8 cellular contexts compared by ENCODE assay signal in the genomic region with DNA sequence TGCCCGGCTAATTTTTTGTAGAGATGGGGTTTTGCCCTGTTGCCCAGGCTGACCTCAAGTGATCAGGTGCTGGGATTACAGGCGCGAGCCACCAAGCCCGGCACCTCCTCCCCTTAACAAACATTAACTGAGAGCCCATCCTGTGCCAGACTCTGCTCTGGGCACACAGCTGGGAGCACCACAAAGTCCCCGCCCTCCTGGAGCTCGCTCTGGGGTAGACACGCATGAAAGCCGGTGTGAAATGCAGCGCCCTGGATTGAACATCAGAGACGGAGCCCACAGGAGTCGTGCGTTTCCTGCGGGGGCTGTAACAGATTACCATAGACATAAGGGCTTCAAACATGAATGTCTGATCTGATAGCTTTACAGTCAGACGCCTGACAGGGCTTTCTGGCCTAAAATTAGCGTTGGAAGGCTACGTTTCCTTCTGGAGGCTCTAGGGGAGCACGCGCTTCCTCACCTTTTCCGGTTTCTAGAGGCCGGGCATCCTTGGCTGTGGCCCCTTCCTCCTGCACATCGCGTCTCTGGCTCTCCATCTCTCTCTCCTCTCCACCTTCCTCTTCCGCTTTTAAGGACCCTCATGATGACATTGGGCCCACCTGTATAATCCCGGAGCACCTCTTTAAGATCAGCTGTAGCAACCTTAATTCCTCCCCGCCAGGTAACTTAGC. TPM values are rescaled to one million over a fixed set of nuclear protein-coding genes. Genes with fewer than 3 reads are reported as not detected.
DNase-seq lines count a peak whose midpoint lies in the region; ATAC-seq, FAIRE-seq and TF ChIP-seq lines count a peak whose summit lies in the region.

No MANE protein-coding gene starts in this region.

- H3K9me3 ChIP-seq in CD8-positive, alpha-beta memory T cell (ENCODE audit: low read length): no peaks in the 10 kb centered on the region
- H3K9me3 ChIP-seq in endodermal cell (ENCODE audit: control insufficient read depth, low read length): peaks cover 5% of the 10 kb centered on the region
- H3K9me3 ChIP-seq in pancreas: no peaks in the 10 kb centered on the region

- peaks cover 13 to 20% of the 10 kb centered on the region in 2 donors for H3K27me3 Mint-ChIP-seq in CD8-positive, alpha-beta memory T cell
- no peaks in the 10 kb centered on the region for H3K27me3 Mint-ChIP-seq in endodermal cell (ENCODE audit: insufficient read depth)

- ATAC-seq in pancreas (peak; percentile 69 to 86 (median 78)), GM21526 (IDR thresholded peaks at IDR 0.05; ENCODE audit: low FRiP score, unreplicated experiment) (no peak), GM21723 (IDR thresholded peaks at IDR 0.05; ENCODE audit: unreplicated experiment) (no peak)

- no peak overlapping the region for H3K4me3 ChIP-seq in CD8-positive, alpha-beta memory T cell (ENCODE audit: low read length)
- H3K4me3 ChIP-seq in endodermal cell (ENCODE audit: low read length) (no peak overlapping the region), pancreas (peak overlapping the region in 1 of 4 donors; percentile 4), foreskin fibroblast (ENCODE audit: low read depth in 1 of 2, low read length in 2 of 2) (peak overlapping the region in 1 of 2 donors; percentile 25)

- peaks cover 12% of the 10 kb centered on the region for H3K4me1 ChIP-seq in CD8-positive, alpha-beta memory T cell (ENCODE audit: insufficient read depth, low read length)
- H3K4me1 ChIP-seq in endodermal cell (ENCODE audit: control insufficient read depth, insufficient read depth, low read length) (no peaks in the 10 kb centered on the region), pancreas (peaks cover 0 to 14% (median 6%) of the 10 kb centered on the region in 3 donors)

- H3K27ac ChIP-seq in CD8-positive, alpha-beta memory T cell (ENCODE audit: low read depth, low read length): no peak overlapping the region
- no peak overlapping the region for H3K27ac ChIP-seq in endodermal cell (ENCODE audit: low read depth, low read length)
- H3K27ac ChIP-seq in pancreas: peak overlapping the region in 3 of 4 donors; percentile 22 to 64 (median 58)

- CTCF ChIA-PET in CD8-positive, alpha-beta memory T cell (lab: Charles Lee): interaction anchor here (0.9 to 1.5 kb wide), 3 partner anchors 13 to 197 kb away, joined by 3 to 4 read pairs (median 4); no protein-coding TSS in a partner anchor

- DNase-seq in CD8-positive, alpha-beta memory T cell: peak in 1 of 5 donors; percentile 35
- DNase-seq in NCI-H510A (lab: John Stamatoyannopoulos, UW) (peak; percentile 56), endodermal cell (peak; percentile 49), pancreas (peak in 4 of 6 donors; percentile 49 to 74 (median 64)), foreskin fibroblast (no peak), iPS-NIHi7 (ENCODE audit: extremely low spot score) (no peak)

- POLR2A ChIA-PET in CD8-positive, alpha-beta memory T cell (lab: Charles Lee): no interaction called here

- H3K4me3 Mint-ChIP-seq in CD8-positive, alpha-beta memory T cell: peak overlapping the region; percentile 6 to 39 (median 18)
- H3K4me3 Mint-ChIP-seq in endodermal cell: no peak overlapping the region

- TF ChIP-seq CTCF in endodermal cell (conservative IDR thresholded peaks at IDR 0.05) (no peak), pancreas (IDR thresholded peaks at IDR 0.05) (no peak), foreskin fibroblast (IDR thresholded peaks at IDR 0.05; ENCODE audit: low read depth, low read length) (no peak)

- peaks cover 0 to 1% (median 0%) of the 10 kb centered on the region in 5 donors for H3K9me3 Mint-ChIP-seq in CD8-positive, alpha-beta memory T cell
- H3K9me3 Mint-ChIP-seq in endodermal cell: no peaks in the 10 kb centered on the region

- no peaks in the 10 kb centered on the region for H3K36me3 Mint-ChIP-seq in CD8-positive, alpha-beta memory T cell
- H3K36me3 Mint-ChIP-seq in endodermal cell (ENCODE audit: low read depth): no peaks in the 10 kb centered on the region

- intact Hi-C loops in pancreas (cut with DNase I): loop anchor here in 2 of 3 donors (10.0 kb wide), 2 partner anchors 155 to 195 kb away; a partner anchor contains a TSS

- WGBS in endodermal cell (ENCODE audit: insufficient coverage in 1 of 2, insufficient read length in 1 of 2), 2 experiments: 89 to 92% methylated on average over 17 to 25 of the region's 25 CpGs
- 39% methylated on average over 25 of the region's 25 CpGs for WGBS in pancreas, 2 donors

- peak overlapping the region in 2 of 8 donors; percentile 8 to 30 for H3K27ac Mint-ChIP-seq in CD8-positive, alpha-beta memory T cell
- no peak overlapping the region for H3K27ac Mint-ChIP-seq in endodermal cell

- H3K9ac ChIP-seq in endodermal cell (ENCODE audit: extremely low read depth, low read length, poor library complexity, severe bottlenecking): no peak overlapping the region

- no peaks in the 10 kb centered on the region for H3K36me3 ChIP-seq in CD8-positive, alpha-beta memory T cell (ENCODE audit: insufficient read depth, low read length)
- H3K36me3 ChIP-seq in endodermal cell (ENCODE audit: control insufficient read depth, insufficient read depth, low read length): no peaks in the 10 kb centered on the region
- no peaks in the 10 kb centered on the region for H3K36me3 ChIP-seq in pancreas

- FAIRE-seq in pancreas (lab: Jason Lieb, UNC): no peak

- H3K4me1 Mint-ChIP-seq in CD8-positive, alpha-beta memory T cell: peaks cover 15 to 23% (median 19%) of the 10 kb centered on the region in 3 donors
- H3K4me1 Mint-ChIP-seq in endodermal cell: peaks cover 13% of the 10 kb centered on the region

- H3K27me3 ChIP-seq in CD8-positive, alpha-beta memory T cell (ENCODE audit: insufficient read depth, low read length, poor library complexity, severe bottlenecking): no peaks in the 10 kb centered on the region
- H3K27me3 ChIP-seq in endodermal cell (ENCODE audit: control insufficient read depth, insufficient read depth, low read length, poor library complexity, severe bottlenecking) (no peaks in the 10 kb centered on the region), pancreas (no peaks in the 10 kb centered on the region)

RNA-seq across cellular contexts. Expression of a gene that starts 14.4 kb away (rescaled TPM):
- 10 to 100 TPM in 1 of 2 experiments, 1 to 10 TPM in 1; 9.9 to 11.3 TPM for total RNA-seq in CD8-positive, alpha-beta memory T cell
- 29.3 TPM for polyA plus RNA-seq in CD8-positive, alpha-beta memory T cell
- total RNA-seq in endodermal cell: 10 to 100 TPM; 60.6 to 64.5 TPM
- polyA plus RNA-seq in endodermal cell (2013, experiment 1 of 2): 18.9 TPM
- 18.1 TPM for polyA plus RNA-seq in endodermal cell (2013, experiment 2 of 2)
- total RNA-seq in pancreas: 10 to 100 TPM in 3 of 6 donors, 1 to 10 TPM in 3; 9.0 to 23.6 (median 10.8) TPM
- polyA plus RNA-seq in pancreas: 10 to 100 TPM; 46.9 to 64.0 TPM

Comparison
In these comparisons a context has a peak if more than half of its experiments do, and no peak if none do; other contexts are left out.
1. DNase-seq: peak in NCI-H510A (single experiment), endodermal cell (single experiment) and pancreas (4 of 6); none in foreskin fibroblast (0 of 2) and iPS-NIHi7 (single experiment).
2. H3K27ac ChIP-seq: peak in pancreas (3 of 4); none in CD8-positive, alpha-beta memory T cell (single experiment) and endodermal cell (single experiment).
3. ATAC-seq: peak in pancreas (4 of 4); none in GM21526 (single experiment) and GM21723 (single experiment).